In the genomic region with DNA sequence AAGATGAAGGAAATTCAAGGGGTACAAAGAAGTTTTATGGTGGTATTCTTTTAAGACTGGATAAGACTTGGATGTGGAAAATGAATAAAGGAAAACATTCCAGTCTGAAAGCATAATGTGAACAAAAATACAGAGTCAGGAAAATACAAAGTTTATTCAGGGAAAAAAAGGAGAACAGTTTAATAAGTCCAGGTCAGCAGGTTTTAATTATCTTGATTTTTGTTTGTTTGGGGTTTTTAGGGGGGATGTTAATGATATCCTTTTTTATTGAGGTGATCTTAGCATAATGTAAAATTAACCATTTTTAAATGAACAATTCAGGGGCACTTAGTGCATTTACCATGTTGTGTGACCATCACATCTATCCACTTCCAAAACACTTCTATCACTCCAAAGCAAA, we compare ENCODE assay signal across 34 cellular contexts.
"Had no signal": no experiment of that assay in that cellular context is flagged by ENCODE, and none has a peak within 500 bp of the region (broad histone marks: within the 10 kb centered on the region; RNA-seq: fewer than 3 reads in every experiment).

No MANE protein-coding gene starts in this region.

- H3K9ac ChIP-seq: KMS-11 had no signal

- H3K4me3 ChIP-seq: MG63 had no signal

- DNase-seq: Karpas-422, Kasumi-1, MG63, MM.1S, MV-4-11, NCI-H1048, NCI-H1092, NCI-H1092 treated with DMSO at 0.1 percent for 48 hours, NCI-H1105, NCI-H1105 treated with DMSO at 0.1 percent for 48 hours, NCI-H1417, NCI-H1417 treated with DMSO at 0.1 percent for 48 hours, NCI-H1436, NCI-H1436 treated with DMSO at 0.1 percent for 48 hours, NCI-H146, NCI-H1694, NCI-H1694 treated with DMSO at 0.1 percent for 48 hours, NCI-H187, NCI-H187 treated with DMSO at 0.1 percent for 48 hours, NCI-H1930, NCI-H2029, NCI-H2029 treated with DMSO at 0.1 percent for 48 hours, NCI-H2081, NCI-H2081 treated with DMSO at 0.1 percent for 48 hours, NCI-H2107, NCI-H2171, NCI-H2171 treated with DMSO at 0.1 percent for 48 hours, NCI-H2227 treated with DMSO at 0.1 percent for 48 hours, NCI-H226, NCI-H345, NCI-H446, NCI-H446 treated with DMSO at 0.1 percent for 48 hours, NCI-H510A had no signal

- H3K27ac ChIP-seq: KMS-11 had no signal

- H3K4me2 ChIP-seq: KMS-11 had no signal

- H3K27me3 ChIP-seq: MG63 had no signal

- H3K9me3 ChIP-seq: MG63 had no signal
